In the genomic region with DNA sequence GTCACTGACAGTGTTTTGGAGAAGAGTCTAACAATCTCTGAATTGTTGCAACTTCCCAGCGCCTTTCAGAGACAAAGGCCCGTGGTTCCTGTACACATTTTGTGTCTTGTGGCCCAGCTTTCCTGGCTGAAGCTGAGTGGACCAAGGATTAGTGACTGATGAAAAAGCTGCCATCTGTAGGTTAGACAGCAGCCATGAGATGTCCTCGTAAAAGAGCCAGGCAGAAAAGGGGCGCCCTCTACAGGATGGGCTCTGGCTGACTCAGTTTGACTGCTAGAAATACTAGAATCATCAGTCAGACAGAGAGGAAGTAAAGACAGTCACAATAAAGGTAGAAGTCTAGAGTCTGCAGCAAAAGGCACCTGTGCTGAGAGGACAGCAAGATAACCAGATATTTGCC, we compare ENCODE assay signal across 1 cellular context.
TF ChIP-seq lines count a peak whose summit lies in the region.

No MANE protein-coding gene starts in this region.

TF ChIP-seq in IMR-90, 13 proteins besides CTCF, POLR2A, EP300 and RAD21:
- TF ChIP-seq, protein P1, sequence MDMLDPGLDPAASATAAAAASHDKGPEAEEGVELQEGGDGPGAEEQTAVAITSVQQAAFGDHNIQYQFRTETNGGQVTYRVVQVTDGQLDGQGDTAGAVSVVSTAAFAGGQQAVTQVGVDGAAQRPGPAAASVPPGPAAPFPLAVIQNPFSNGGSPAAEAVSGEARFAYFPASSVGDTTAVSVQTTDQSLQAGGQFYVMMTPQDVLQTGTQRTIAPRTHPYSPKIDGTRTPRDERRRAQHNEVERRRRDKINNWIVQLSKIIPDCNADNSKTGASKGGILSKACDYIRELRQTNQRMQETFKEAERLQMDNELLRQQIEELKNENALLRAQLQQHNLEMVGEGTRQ (IDR thresholded peaks at IDR 0.05; ENCODE audit: low read depth, low read length), result no peak
- no peak for TF ChIP-seq MXI1 (IDR thresholded peaks at IDR 0.05; ENCODE audit: borderline replicate concordance, low read depth, low read length)
